ENCODE assay signal across 8 cellular contexts in genomic region chr12:6430124-6430989, GRCh38. TPM values are rescaled to one million over a fixed set of nuclear protein-coding genes. Genes with fewer than 3 reads are reported as not detected.
DNase-seq lines count a peak whose midpoint lies in the region; ATAC-seq and TF ChIP-seq lines count a peak whose summit lies in the region.

No MANE protein-coding gene starts in this region.

- H3K27ac ChIP-seq in foreskin keratinocyte (peak overlapping the region; percentile 1), osteoblast (ENCODE audit: low read depth, low read length) (peak overlapping the region; percentile 91)

- no peaks in the 10 kb centered on the region for H3K36me3 Mint-ChIP-seq in activated T-cell treated with anti-CD3 and anti-CD28 coated beads, Interleukin-2, amount 50 U/mL, for 72 hours (ENCODE audit: insufficient read depth in 2 of 2)

- peak overlapping the region; percentile 88 for H3K27ac Mint-ChIP-seq in activated T-cell treated with anti-CD3 and anti-CD28 coated beads, Interleukin-2, amount 50 U/mL, for 72 hours

- no peaks in the 10 kb centered on the region for H3K9me3 ChIP-seq in osteoblast (ENCODE audit: low read depth, low read length)

- peak overlapping the region; percentile 88 for H2AFZ ChIP-seq in osteoblast (ENCODE audit: low read length)

- peak overlapping the region; percentile 79 to 81 for H3K4me3 Mint-ChIP-seq in activated T-cell treated with anti-CD3 and anti-CD28 coated beads, Interleukin-2, amount 50 U/mL, for 72 hours

- no peaks in the 10 kb centered on the region for H3K36me3 ChIP-seq in osteoblast (ENCODE audit: insufficient read depth, low read length)

- no peaks in the 10 kb centered on the region for H4K20me1 ChIP-seq in osteoblast (ENCODE audit: insufficient read depth, low read length)

- peaks cover 92% of the 10 kb centered on the region for H3K4me1 Mint-ChIP-seq in activated T-cell treated with anti-CD3 and anti-CD28 coated beads, Interleukin-2, amount 50 U/mL, for 72 hours (ENCODE audit: low read depth)

- TF ChIP-seq CTCF in foreskin keratinocyte (conservative IDR thresholded peaks at IDR 0.05) (peak; percentile 2), osteoblast (IDR thresholded peaks at IDR 0.05; ENCODE audit: extremely low read depth, low read depth, low read length) (no peak)

- H3K4me3 ChIP-seq in osteoblast (ENCODE audit: insufficient read depth, low read length) = peak overlapping the region; percentile 55

- peaks cover 9% of the 10 kb centered on the region for H3K4me1 ChIP-seq in foreskin keratinocyte
- H3K4me1 ChIP-seq in osteoblast (ENCODE audit: insufficient read depth, low read length) = peaks cover 19% of the 10 kb centered on the region

- H3K27me3 ChIP-seq in foreskin keratinocyte = no peaks in the 10 kb centered on the region
- H3K27me3 ChIP-seq in osteoblast (ENCODE audit: insufficient read depth, low read length) = no peaks in the 10 kb centered on the region

- no peaks in the 10 kb centered on the region for H3K79me2 ChIP-seq in osteoblast (ENCODE audit: insufficient read depth, low read length)

- H3K27me3 Mint-ChIP-seq in activated T-cell treated with anti-CD3 and anti-CD28 coated beads, Interleukin-2, amount 50 U/mL, for 72 hours (ENCODE audit: low read depth) = no peaks in the 10 kb centered on the region

- H3K4me2 ChIP-seq in osteoblast (ENCODE audit: insufficient read depth, low read length) = peak overlapping the region; percentile 82

- ATAC-seq in activated T-cell treated with anti-CD3 and anti-CD28 coated beads, Interleukin-2, amount 50 U/mL, for 72 hours (replicated peaks in 1 of 2) = peak in 1 of 2 donors; percentile 5
- ATAC-seq in foreskin keratinocyte = peak; percentile 84
- ATAC-seq in HG03571 (IDR thresholded peaks at IDR 0.05; ENCODE audit: unreplicated experiment) = no peak

- DNase-seq in DMS153 treated with DMSO at 0.1 percent for 48 hours (lab: John Stamatoyannopoulos, UW; ENCODE audit: unreplicated experiment) (peak; percentile 32), NCI-H2227 treated with DMSO at 0.1 percent for 48 hours (lab: John Stamatoyannopoulos, UW) (peak; percentile 42), foreskin keratinocyte (peak; percentile 76 to 90), osteoblast (ENCODE audit: insufficient read length, low spot score, missing footprints) (peak; percentile 90), NCI-H1436 (lab: John Stamatoyannopoulos, UW) (no peak), Kasumi-1 (lab: John Stamatoyannopoulos, UW) (no peak)
- DNase-seq in activated T-cell treated with anti-CD3 and anti-CD28 coated beads, Interleukin-2, amount 50 U/mL, for 72 hours = peak; percentile 56 to 63

- no peaks in the 10 kb centered on the region for H3K9me3 Mint-ChIP-seq in activated T-cell treated with anti-CD3 and anti-CD28 coated beads, Interleukin-2, amount 50 U/mL, for 72 hours

RNA-seq across cellular contexts. Expression of gene CD27, which starts 14.4 kb away (rescaled TPM):
- total RNA-seq in activated T-cell treated with anti-CD3 and anti-CD28 coated beads, Interleukin-2, amount 50 U/mL, for 72 hours = 10 to 100 TPM; 53.1 to 90.5 TPM
- total RNA-seq in foreskin keratinocyte (not detected in 2 replicates), osteoblast (not detected in 2 replicates)
- not detected in 2 replicates for polyA plus RNA-seq in foreskin keratinocyte

RNA-seq across cellular contexts. Expression of gene TAPBPL, which starts 21.5 kb away (rescaled TPM):
- total RNA-seq in activated T-cell treated with anti-CD3 and anti-CD28 coated beads, Interleukin-2, amount 50 U/mL, for 72 hours = 10 to 100 TPM; 26.0 to 29.6 TPM
- total RNA-seq in foreskin keratinocyte (7.1 and 15.8 TPM in 2 replicates), osteoblast (11.8 and 13.8 TPM in 2 replicates)
- polyA plus RNA-seq in foreskin keratinocyte = 7.3 and 13.9 TPM in 2 replicates

RNA-seq across cellular contexts. Expression of gene VAMP1, which starts 40.1 kb away (rescaled TPM):
- total RNA-seq in activated T-cell treated with anti-CD3 and anti-CD28 coated beads, Interleukin-2, amount 50 U/mL, for 72 hours = 10 to 100 TPM; 51.2 to 53.1 TPM
- total RNA-seq in foreskin keratinocyte = 1.8 and 2.9 TPM in 2 replicates
- 2.0 and 2.9 TPM in 2 replicates for polyA plus RNA-seq in foreskin keratinocyte
- 6.5 and 9.1 TPM in 2 replicates for total RNA-seq in osteoblast

RNA-seq across cellular contexts. Expression of gene LTBR, which starts 46.4 kb away (rescaled TPM):
- 1 to 10 TPM; 1.3 to 1.9 TPM for total RNA-seq in activated T-cell treated with anti-CD3 and anti-CD28 coated beads, Interleukin-2, amount 50 U/mL, for 72 hours
- total RNA-seq in foreskin keratinocyte = 112 and 121 TPM in 2 replicates
- polyA plus RNA-seq in foreskin keratinocyte = 119 and 138 TPM in 2 replicates
- total RNA-seq in osteoblast = 110 and 121 TPM in 2 replicates

RNA-seq across cellular contexts. Expression of gene SCNN1A, which starts 55.0 kb away (rescaled TPM):
- total RNA-seq in activated T-cell treated with anti-CD3 and anti-CD28 coated beads, Interleukin-2, amount 50 U/mL, for 72 hours = under 1 TPM; 0.29 to 0.67 TPM
- total RNA-seq in foreskin keratinocyte (1.1 and 3.2 TPM in 2 replicates), osteoblast (under 0.01 and 0.36 TPM in 2 replicates)
- polyA plus RNA-seq in foreskin keratinocyte = 1.2 and 3.2 TPM in 2 replicates

Comparison
In these comparisons a context has a peak if more than half of its experiments do, and no peak if none do; other contexts are left out.
1. DNase-seq: peak in DMS153 treated with DMSO at 0.1 percent for 48 hours (single experiment), NCI-H2227 treated with DMSO at 0.1 percent for 48 hours (single experiment), activated T-cell treated with anti-CD3 and anti-CD28 coated beads, Interleukin-2, amount 50 U/mL, for 72 hours (2 of 2), foreskin keratinocyte (2 of 2) and osteoblast (single experiment); none in NCI-H1436 (single experiment) and Kasumi-1 (0 of 2).
2. RNA of gene CD27, which starts 14.4 kb away (total RNA-seq): 53.1 to 90.5 TPM in activated T-cell treated with anti-CD3 and anti-CD28 coated beads, Interleukin-2, amount 50 U/mL, for 72 hours; not detected in foreskin keratinocyte and not detected in osteoblast; every median in the first group is over 10 times any median in the second.